In the genomic region with DNA sequence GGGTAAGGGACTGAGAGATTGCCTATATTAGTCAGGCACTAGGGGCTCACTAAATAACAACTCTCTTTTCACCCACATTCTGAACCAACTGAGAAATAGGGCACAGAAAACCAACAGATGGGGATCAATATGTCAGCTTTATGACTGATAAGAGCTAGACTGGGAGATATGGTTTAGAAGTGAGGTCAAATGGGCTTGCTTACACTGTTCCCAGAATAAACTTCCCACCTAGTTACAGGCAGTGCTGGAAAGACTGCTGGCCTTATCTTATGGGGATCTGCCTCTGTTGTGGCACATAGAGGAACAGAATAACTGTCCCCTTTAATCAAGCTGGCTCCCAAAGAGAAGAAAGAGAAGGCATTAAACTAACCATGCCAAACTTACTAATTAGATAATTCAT, we compare ENCODE assay signal across 13 cellular contexts.
"Had no signal": no experiment of that assay in that cellular context is flagged by ENCODE, and none has a peak within 500 bp of the region (broad histone marks: within the 10 kb centered on the region; RNA-seq: fewer than 3 reads in every experiment).

No MANE protein-coding gene starts in this region.

- H3K9me3 Mint-ChIP-seq: activated naive CD8-positive, alpha-beta T cell treated with anti-CD3 and anti-CD28 coated beads, Interleukin-2, amount 10 ng/mL, durations not matched to agents 7 days and 5 days; stimulated activated naive B cell treated with anti-CD40 and anti-IgM and Interleukin-4, amounts not matched to agents 10 μg/mL and 1 μg/mL and 100 μg/mL, for 72 hours; T-helper 2 cell treated with Interferon-gamma antibody and Interleukin-4, amounts not matched to agents 5 μg/mL and 100 μg/mL, for 36 hours had no signal

- H3K27me3 Mint-ChIP-seq: activated naive CD8-positive, alpha-beta T cell treated with anti-CD3 and anti-CD28 coated beads, Interleukin-2, amount 10 ng/mL, durations not matched to agents 7 days and 5 days; stimulated activated naive B cell treated with anti-CD40 and anti-IgM and Interleukin-4, amounts not matched to agents 10 μg/mL and 1 μg/mL and 100 μg/mL, for 72 hours had no signal

- H3K27ac ChIP-seq: brain microvascular endothelial cell, thyroid gland had no signal

- H3K36me3 Mint-ChIP-seq: activated naive CD8-positive, alpha-beta T cell treated with anti-CD3 and anti-CD28 coated beads, Interleukin-2, amount 10 ng/mL, durations not matched to agents 7 days and 5 days; stimulated activated naive B cell treated with anti-CD40 and anti-IgM and Interleukin-4, amounts not matched to agents 10 μg/mL and 1 μg/mL and 100 μg/mL, for 72 hours had no signal

- H3K27me3 ChIP-seq: brain microvascular endothelial cell, thyroid gland had no signal

- H3K9me3 ChIP-seq: thyroid gland had no signal

- H3K4me3 Mint-ChIP-seq: activated naive CD8-positive, alpha-beta T cell treated with anti-CD3 and anti-CD28 coated beads, Interleukin-2, amount 10 ng/mL, durations not matched to agents 7 days and 5 days; stimulated activated naive B cell treated with anti-CD40 and anti-IgM and Interleukin-4, amounts not matched to agents 10 μg/mL and 1 μg/mL and 100 μg/mL, for 72 hours; T-helper 2 cell treated with Interferon-gamma antibody and Interleukin-4, amounts not matched to agents 5 μg/mL and 100 μg/mL, for 36 hours had no signal

- H3K4me3 ChIP-seq: thyroid gland had no signal

- H3K4me1 ChIP-seq: thyroid gland had no signal

- DNase-seq: activated CD4-positive, CD25-positive, alpha-beta regulatory T cell treated with anti-CD3 and anti-CD28 coated beads, Interleukin-2, amount 50 U/mL, for 72 hours; activated naive CD4-positive, alpha-beta T cell; activated naive CD8-positive, alpha-beta T cell treated with anti-CD3 and anti-CD28 coated beads, Interleukin-2, amount 10 ng/mL, durations not matched to agents 7 days and 5 days; activated T-cell treated with anti-CD3 and anti-CD28 coated beads for 4 hours; brain microvascular endothelial cell; effector memory CD4-positive, alpha-beta T cell; head of caudate nucleus; kidney glomerular epithelial cell; midbrain; retina; stimulated activated naive B cell treated with anti-CD40 and anti-IgM and Interleukin-4, amounts not matched to agents 10 μg/mL and 1 μg/mL and 100 μg/mL, for 72 hours; thyroid gland had no signal

- H3K27ac Mint-ChIP-seq: stimulated activated naive B cell treated with anti-CD40 and anti-IgM and Interleukin-4, amounts not matched to agents 10 μg/mL and 1 μg/mL and 100 μg/mL, for 72 hours; T-helper 2 cell treated with Interferon-gamma antibody and Interleukin-4, amounts not matched to agents 5 μg/mL and 100 μg/mL, for 36 hours had no signal

- H3K36me3 ChIP-seq: brain microvascular endothelial cell, thyroid gland had no signal
